In genomic region chr4:110088670-110089069, GRCh38 we compare ENCODE assay signal across 9 cellular contexts.
DNase-seq lines count a peak whose midpoint lies in the region; ATAC-seq lines count a peak whose summit lies in the region.
"Had no signal": no experiment of that assay in that cellular context is flagged by ENCODE, and none has a peak within 500 bp of the region (broad histone marks: within the 10 kb centered on the region; RNA-seq: fewer than 3 reads in every experiment).

No MANE protein-coding gene starts in this region.

- ATAC-seq in HG03565 (IDR thresholded peaks at IDR 0.05; ENCODE audit: unreplicated experiment), result peak; percentile 61
- no peak for ATAC-seq in HG02588 (IDR thresholded peaks at IDR 0.05; ENCODE audit: unreplicated experiment)

- peak in 2 of 3 donors; percentile 25 for DNase-seq in stimulated activated CD4-positive, alpha-beta T cell treated with anti-CD3 and anti-CD28 coated beads, Interleukin-12 subunit alpha, Interleukin-12 subunit beta, amount 100 ng/mL, for 48 hours (ENCODE audit: low read depth in 2 of 3, low spot score in 1 of 3)
- no peak for DNase-seq in stimulated activated CD4-positive, alpha-beta T cell treated with anti-CD3 and anti-CD28 coated beads, Interleukin-12 subunit alpha, Interleukin-12 subunit beta, amount 100 ng/mL, for 4 hours
- DNase-seq in astrocyte of the hippocampus (ENCODE audit: low read depth, low spot score) (peak; percentile 53), epidermal melanocyte (ENCODE audit: insufficient read length, low spot score) (no peak), NCI-H2196 (lab: John Stamatoyannopoulos, UW; ENCODE audit: unreplicated experiment) (no peak), NOMO-1 treated with DMSO at 0.1 percent for 48 hours (lab: John Stamatoyannopoulos, UW; ENCODE audit: unreplicated experiment) (no peak)
- DNase-seq: NCI-H345 had no signal

Comparison
In these comparisons a context has a peak if more than half of its experiments do, and no peak if none do; other contexts are left out.
1. DNase-seq: peak in stimulated activated CD4-positive, alpha-beta T cell treated with anti-CD3 and anti-CD28 coated beads, Interleukin-12 subunit alpha, Interleukin-12 subunit beta, amount 100 ng/mL, for 48 hours (2 of 3) and astrocyte of the hippocampus (single experiment); none in stimulated activated CD4-positive, alpha-beta T cell treated with anti-CD3 and anti-CD28 coated beads, Interleukin-12 subunit alpha, Interleukin-12 subunit beta, amount 100 ng/mL, for 4 hours (single experiment), epidermal melanocyte (single experiment), NCI-H2196 (single experiment) and NOMO-1 treated with DMSO at 0.1 percent for 48 hours (single experiment).